1 cellular context compared by ENCODE assay signal in the genomic region with DNA sequence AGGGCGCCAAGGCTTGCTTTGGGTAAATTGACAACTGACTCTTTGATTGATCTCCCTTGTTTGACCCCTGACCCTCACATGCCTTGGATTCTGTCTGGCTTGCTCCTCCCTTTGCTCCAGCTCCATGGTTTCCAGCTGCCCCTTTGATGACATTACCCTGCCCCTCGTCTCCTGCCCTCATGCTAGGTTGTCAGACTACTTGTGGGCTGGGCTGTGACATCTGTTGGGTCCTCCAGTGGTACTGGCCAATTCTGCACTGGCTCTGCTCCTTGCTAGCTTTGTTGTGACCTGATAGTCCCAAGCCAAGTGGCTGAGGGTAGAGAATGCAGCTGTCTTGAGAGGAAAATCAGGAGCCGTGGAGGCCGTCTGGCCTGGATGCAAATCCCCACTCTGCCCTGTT.
TF ChIP-seq lines count a peak whose summit lies in the region.

No MANE protein-coding gene starts in this region.

TF ChIP-seq in IMR-90, 13 proteins besides CTCF, POLR2A, EP300 and RAD21 (continued from another document):
- TF ChIP-seq, protein P1, sequence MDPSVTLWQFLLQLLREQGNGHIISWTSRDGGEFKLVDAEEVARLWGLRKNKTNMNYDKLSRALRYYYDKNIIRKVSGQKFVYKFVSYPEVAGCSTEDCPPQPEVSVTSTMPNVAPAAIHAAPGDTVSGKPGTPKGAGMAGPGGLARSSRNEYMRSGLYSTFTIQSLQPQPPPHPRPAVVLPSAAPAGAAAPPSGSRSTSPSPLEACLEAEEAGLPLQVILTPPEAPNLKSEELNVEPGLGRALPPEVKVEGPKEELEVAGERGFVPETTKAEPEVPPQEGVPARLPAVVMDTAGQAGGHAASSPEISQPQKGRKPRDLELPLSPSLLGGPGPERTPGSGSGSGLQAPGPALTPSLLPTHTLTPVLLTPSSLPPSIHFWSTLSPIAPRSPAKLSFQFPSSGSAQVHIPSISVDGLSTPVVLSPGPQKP (IDR thresholded peaks at IDR 0.05; ENCODE audit: borderline replicate concordance, low read depth, low read length), result no peak
- no peak for TF ChIP-seq NFE2L2 (IDR thresholded peaks at IDR 0.05; ENCODE audit: low read depth, low read length)
- no peak for TF ChIP-seq CHD1 (IDR thresholded peaks at IDR 0.05; ENCODE audit: low read depth, low read length)
- TF ChIP-seq SMC3 (IDR thresholded peaks at IDR 0.05; ENCODE audit: low read depth, low read length), result no peak
- no peak for TF ChIP-seq FOS (IDR thresholded peaks at IDR 0.05; ENCODE audit: low read depth, low read length)
- TF ChIP-seq RFX5 (IDR thresholded peaks at IDR 0.05; ENCODE audit: low read depth, low read length), result no peak
- TF ChIP-seq MAZ (IDR thresholded peaks at IDR 0.05; ENCODE audit: borderline replicate concordance, low read depth, low read length), result no peak
